In genomic region chr19:19463348-19464117, GRCh38 we compare ENCODE assay signal across 8 cellular contexts. TPM values are rescaled to one million over a fixed set of nuclear protein-coding genes. Genes with fewer than 3 reads are reported as not detected.
DNase-seq lines count a peak whose midpoint lies in the region; ATAC-seq and TF ChIP-seq lines count a peak whose summit lies in the region.

No MANE protein-coding gene starts in this region.

- POLR2A ChIA-PET in activated CD4-positive, alpha-beta T cell treated with anti-CD3 and anti-CD28 coated beads for 36 hours (lab: Charles Lee) = no interaction called here

- H3K9me3 ChIP-seq in thoracic aorta = peaks cover 9% of the 10 kb centered on the region

- peaks cover 44% of the 10 kb centered on the region for H3K36me3 Mint-ChIP-seq in activated CD4-positive, alpha-beta T cell treated with anti-CD3 and anti-CD28 coated beads for 36 hours (ENCODE audit: low read depth)

- no peaks in the 10 kb centered on the region for H3K27me3 Mint-ChIP-seq in activated CD4-positive, alpha-beta T cell treated with anti-CD3 and anti-CD28 coated beads for 36 hours

- no peak overlapping the region for H3K4me3 Mint-ChIP-seq in activated CD4-positive, alpha-beta T cell treated with anti-CD3 and anti-CD28 coated beads for 36 hours

- H3K27ac ChIP-seq in thoracic aorta = peak overlapping the region; percentile 2 to 82

- peaks cover 13% of the 10 kb centered on the region for H3K9me3 Mint-ChIP-seq in activated CD4-positive, alpha-beta T cell treated with anti-CD3 and anti-CD28 coated beads for 36 hours (ENCODE audit: low read depth)

- H3K27ac Mint-ChIP-seq in activated CD4-positive, alpha-beta T cell treated with anti-CD3 and anti-CD28 coated beads for 36 hours = peak overlapping the region; percentile 69

- peaks cover 11% of the 10 kb centered on the region for H3K36me3 ChIP-seq in thoracic aorta

- H3K27me3 ChIP-seq in thoracic aorta (replicated peaks; ENCODE audit: insufficient read depth) = no peaks in the 10 kb centered on the region

- intact Hi-C loops in activated CD4-positive, alpha-beta T cell treated with anti-CD3 and anti-CD28 coated beads for 36 hours (cut with DNase I, micrococcal nuclease) = no loop called here

- no peak for ATAC-seq in activated CD4-positive, alpha-beta T cell treated with anti-CD3 and anti-CD28 coated beads for 36 hours
- ATAC-seq in thoracic aorta (ENCODE audit: insufficient number of reproducible peaks, low FRiP score, low read depth) = no peak
- no peak for ATAC-seq in GM19463 (IDR thresholded peaks at IDR 0.05; ENCODE audit: unreplicated experiment)

- peaks cover 67% of the 10 kb centered on the region for H3K4me1 Mint-ChIP-seq in activated CD4-positive, alpha-beta T cell treated with anti-CD3 and anti-CD28 coated beads for 36 hours

- CTCF ChIA-PET in activated CD4-positive, alpha-beta T cell treated with anti-CD3 and anti-CD28 coated beads for 36 hours (lab: Charles Lee) = interaction anchor here (1.2 kb wide), 1 partner anchor 12 kb away, joined by 4 read pairs; no protein-coding TSS in a partner anchor

- H3K4me3 ChIP-seq in cardiac fibroblast (replicated peaks in 1 of 2; ENCODE audit: low read depth in 2 of 2, low read length in 2 of 2) = no peak overlapping the region
- peak overlapping the region; percentile 40 for H3K4me3 ChIP-seq in thoracic aorta

- TF ChIP-seq CTCF in cardiac fibroblast (IDR thresholded peaks at IDR 0.05; ENCODE audit: low read depth, low read length) (no peak), thoracic aorta (IDR thresholded peaks at IDR 0.05) (no peak)

- DNase-seq in activated CD4-positive, alpha-beta T cell treated with anti-CD3 and anti-CD28 coated beads for 36 hours = no peak
- no peak for DNase-seq in activated CD4-positive, alpha-beta T cell treated with anti-CD3 and anti-CD28 coated beads for 4 hours
- DNase-seq in cardiac fibroblast (ENCODE audit: low read depth in 2 of 2) (peak; percentile 77 to 82), left kidney (ENCODE audit: low read depth, low spot score) (peak; percentile 21), thoracic aorta (ENCODE audit: low spot score) (no peak), KG1 (lab: John Stamatoyannopoulos, UW) (no peak), iPS-NIHi7 (ENCODE audit: extremely low spot score) (no peak)

- H3K4me1 ChIP-seq in thoracic aorta (ENCODE audit: control insufficient read depth in 1 of 2, low read depth in 2 of 2) = peaks cover 55 to 62% of the 10 kb centered on the region in 2 donors

RNA-seq across cellular contexts. Expression of gene TSSK6, which starts 51.8 kb away (rescaled TPM):
- total RNA-seq in activated CD4-positive, alpha-beta T cell treated with anti-CD3 and anti-CD28 coated beads for 36 hours = 1 to 10 TPM; 3.8 to 4.4 TPM
- 1 to 10 TPM; 1.5 to 3.6 TPM for total RNA-seq in thoracic aorta

RNA-seq across cellular contexts. Expression of gene NDUFA13, which starts 52.5 kb away (rescaled TPM):
- total RNA-seq in activated CD4-positive, alpha-beta T cell treated with anti-CD3 and anti-CD28 coated beads for 36 hours = 100 to 1,000 TPM; 310 to 323 TPM
- total RNA-seq in thoracic aorta = 10 to 100 TPM; 15.5 to 60.8 TPM

RNA-seq across cellular contexts. Expression of gene GATAD2A, which starts 58.1 kb away (rescaled TPM):
- 100 to 1,000 TPM; 123 to 139 TPM for total RNA-seq in activated CD4-positive, alpha-beta T cell treated with anti-CD3 and anti-CD28 coated beads for 36 hours
- total RNA-seq in thoracic aorta = 10 to 100 TPM; 55.9 to 79.1 TPM

Comparison
In these comparisons a context has a peak if more than half of its experiments do, and no peak if none do; other contexts are left out.
1. DNase-seq: peak in cardiac fibroblast (2 of 2) and left kidney (single experiment); none in activated CD4-positive, alpha-beta T cell treated with anti-CD3 and anti-CD28 coated beads for 36 hours (single experiment), activated CD4-positive, alpha-beta T cell treated with anti-CD3 and anti-CD28 coated beads for 4 hours (0 of 2), thoracic aorta (single experiment), KG1 (single experiment) and iPS-NIHi7 (single experiment).
2. RNA of gene NDUFA13, which starts 52.5 kb away (total RNA-seq): 310 to 323 TPM in activated CD4-positive, alpha-beta T cell treated with anti-CD3 and anti-CD28 coated beads for 36 hours; 15.5 to 60.8 TPM in thoracic aorta; every median in the first group is over 4 times any median in the second.